Comparison of ENCODE assay signal across 8 cellular contexts in genomic region chr18:74290831-74291770, GRCh38. TPM values are rescaled to one million over a fixed set of nuclear protein-coding genes. Genes with fewer than 3 reads are reported as not detected.
A peak's percentile ranks its signal among the peaks of the same experiment; 100 is the strongest.
DNase-seq lines count a peak whose midpoint lies in the region; ATAC-seq and TF ChIP-seq lines count a peak whose summit lies in the region.

No MANE protein-coding gene starts in this region.

- no peak for TF ChIP-seq POLR2A in right lobe of liver (IDR thresholded peaks at IDR 0.05)

- H3K4me1 ChIP-seq in right lobe of liver, result peaks cover 0 to 10% (median 5%) of the 10 kb centered on the region in 4 donors

- peak; percentile 48 for DNase-seq in activated T-cell treated with anti-CD3 and anti-CD28 coated beads, Interleukin-2, amount 50 U/mL, for 1 hour
- no peak for DNase-seq in activated T-cell treated with anti-CD3 and anti-CD28 coated beads for 4 hours
- DNase-seq in NCI-H69 (lab: John Stamatoyannopoulos, UW), result peak; percentile 95
- DNase-seq in cardiac fibroblast (ENCODE audit: low read depth in 2 of 2), result peak in 1 of 2 donors; percentile 37
- DNase-seq in right lobe of liver, result peak in 1 of 3 donors; percentile 56
- DNase-seq in type B pancreatic cell (ENCODE audit: extremely low spot score, unreplicated experiment), result no peak
- no peak for DNase-seq in OCI-M2 (lab: John Stamatoyannopoulos, UW; ENCODE audit: unreplicated experiment)
- DNase-seq in kidney glomerular epithelial cell (lab: John Stamatoyannopoulos, UW), result no peak

- peak overlapping the region; percentile 89 to 95 (median 95) for H3K27ac ChIP-seq in right lobe of liver

- H3K9me3 Mint-ChIP-seq in type B pancreatic cell, result no peaks in the 10 kb centered on the region

- 7% methylated on average over 11 of the region's 83 CpGs for WGBS in right lobe of liver (ENCODE audit: insufficient coverage, low coverage, low lambda C conversion rate, missing lambda C conversion rate)

- no peaks in the 10 kb centered on the region for H3K36me3 Mint-ChIP-seq in type B pancreatic cell

- H3K4me3 Mint-ChIP-seq in type B pancreatic cell, result no peak overlapping the region

- peak overlapping the region; percentile 86 for H3K27ac Mint-ChIP-seq in type B pancreatic cell

- TF ChIP-seq CTCF in cardiac fibroblast (IDR thresholded peaks at IDR 0.05; ENCODE audit: low read depth, low read length) (no peak), right lobe of liver (IDR thresholded peaks at IDR 0.05) (peak in 1 of 4 donors; percentile 27), type B pancreatic cell (conservative IDR thresholded peaks at IDR 0.05) (no peak)

- H3K4me3 ChIP-seq in cardiac fibroblast (replicated peaks in 1 of 2; ENCODE audit: low read depth in 2 of 2, low read length in 2 of 2) (peak overlapping the region; percentile 95 to 100), right lobe of liver (peak overlapping the region; percentile 95 to 98 (median 95))

- intact Hi-C loops in right lobe of liver (cut with DNase I), result no loop called here

- no peaks in the 10 kb centered on the region for H3K27me3 ChIP-seq in right lobe of liver

- H3K36me3 ChIP-seq in right lobe of liver, result no peaks in the 10 kb centered on the region

- H3K4me1 Mint-ChIP-seq in type B pancreatic cell (ENCODE audit: unreplicated experiment), result peaks cover 20% of the 10 kb centered on the region

- H3K9me3 ChIP-seq in right lobe of liver, result no peaks in the 10 kb centered on the region

- no peaks in the 10 kb centered on the region for H3K27me3 Mint-ChIP-seq in type B pancreatic cell

- peak; percentile 1 to 26 (median 14) for ATAC-seq in right lobe of liver

RNA-seq across cellular contexts. Expression of gene CYB5A, which starts 0.7 kb away (rescaled TPM):
- total RNA-seq in right lobe of liver (1,000 to 10,000 TPM in 2 of 6 experiments, 100 to 1,000 TPM in 4; 817 to 1,434 (median 907) TPM), type B pancreatic cell (ENCODE audit: low replicate concordance) (74.9 and 101 TPM in 2 replicates)

RNA-seq across cellular contexts. Expression of gene C18orf63, which starts 24.5 kb away (rescaled TPM):
- not detected for total RNA-seq in right lobe of liver
- not detected in 2 replicates for total RNA-seq in type B pancreatic cell (ENCODE audit: low replicate concordance)

Comparison
In these comparisons a context has a peak if more than half of its experiments do, and no peak if none do; other contexts are left out.
1. DNase-seq: peak in activated T-cell treated with anti-CD3 and anti-CD28 coated beads, Interleukin-2, amount 50 U/mL, for 1 hour (single experiment) and NCI-H69 (single experiment); none in activated T-cell treated with anti-CD3 and anti-CD28 coated beads for 4 hours (single experiment), type B pancreatic cell (single experiment), OCI-M2 (single experiment) and kidney glomerular epithelial cell (single experiment).